16 cellular contexts compared by ENCODE assay signal in genomic region chr2:203714112-203714511, GRCh38. TPM values are rescaled to one million over a fixed set of nuclear protein-coding genes. Genes with fewer than 3 reads are reported as not detected.
DNase-seq lines count a peak whose midpoint lies in the region; ATAC-seq and TF ChIP-seq lines count a peak whose summit lies in the region.
"Had no signal": no experiment of that assay in that cellular context is flagged by ENCODE, and none has a peak within 500 bp of the region (broad histone marks: within the 10 kb centered on the region; RNA-seq: fewer than 3 reads in every experiment).

No MANE protein-coding gene starts in this region.

- H3K27ac Mint-ChIP-seq in CD8-positive, alpha-beta T cell, result peak overlapping the region; percentile 80
- peak overlapping the region; percentile 93 for H3K27ac Mint-ChIP-seq in activated naive CD8-positive, alpha-beta T cell treated with anti-CD3 and anti-CD28 coated beads, Interleukin-2, amount 50 U/mL, for 24 hours

- CTCF ChIA-PET in CD8-positive, alpha-beta T cell (lab: Charles Lee), result interaction anchor here (0.5 to 1.1 kb wide), 2 partner anchors 27 to 946 kb away, joined by 3 read pairs; no protein-coding TSS in a partner anchor

- H3K4me1 ChIP-seq in CD8-positive, alpha-beta T cell (ENCODE audit: insufficient read depth, low read length), result peaks cover 90% of the 10 kb centered on the region
- H3K4me1 ChIP-seq in lower lobe of right lung (no peaks in the 10 kb centered on the region), psoas muscle (no peaks in the 10 kb centered on the region)

- H3K9me3 ChIP-seq in CD8-positive, alpha-beta T cell (ENCODE audit: low read length), result no peaks in the 10 kb centered on the region
- H3K9me3 ChIP-seq in lower lobe of right lung, result no peaks in the 10 kb centered on the region
- H3K9me3 ChIP-seq in psoas muscle, result no peaks in the 10 kb centered on the region

- peaks cover 70% of the 10 kb centered on the region for H3K36me3 Mint-ChIP-seq in CD8-positive, alpha-beta T cell
- peaks cover 67% of the 10 kb centered on the region for H3K36me3 Mint-ChIP-seq in activated naive CD8-positive, alpha-beta T cell treated with anti-CD3 and anti-CD28 coated beads, Interleukin-2, amount 50 U/mL, for 24 hours (ENCODE audit: low read depth)

- H3K4me1 Mint-ChIP-seq in CD8-positive, alpha-beta T cell (ENCODE audit: low read depth), result peaks cover 96% of the 10 kb centered on the region
- peaks cover 98% of the 10 kb centered on the region for H3K4me1 Mint-ChIP-seq in activated naive CD8-positive, alpha-beta T cell treated with anti-CD3 and anti-CD28 coated beads, Interleukin-2, amount 50 U/mL, for 24 hours

- POLR2A ChIA-PET in CD8-positive, alpha-beta T cell (lab: Charles Lee), result interaction anchor here (1.2 to 2.0 kb wide), 3 partner anchors 26 to 66 kb away, joined by 3 to 7 read pairs (median 6); no protein-coding TSS in a partner anchor

- no peaks in the 10 kb centered on the region for H3K36me3 ChIP-seq in CD8-positive, alpha-beta T cell (ENCODE audit: insufficient read depth, low read length)
- H3K36me3 ChIP-seq in lower lobe of right lung, result no peaks in the 10 kb centered on the region
- no peaks in the 10 kb centered on the region for H3K36me3 ChIP-seq in psoas muscle (ENCODE audit: insufficient read depth in 1 of 2, low read depth in 1 of 2)

- intact Hi-C loops in CD8-positive, alpha-beta T cell (cut with DNase I, micrococcal nuclease), result loop anchor here in 1 of 2 experiments (10.0 kb wide), 1 partner anchor 221 kb away; the partner anchor contains the start of gene ICOS
- intact Hi-C loops in lower lobe of right lung (cut with DNase I), result no loop called here
- intact Hi-C loops in psoas muscle (cut with DNase I), result no loop called here

- no peaks in the 10 kb centered on the region for H3K27me3 Mint-ChIP-seq in CD8-positive, alpha-beta T cell (ENCODE audit: low read depth)
- H3K27me3 Mint-ChIP-seq in activated naive CD8-positive, alpha-beta T cell treated with anti-CD3 and anti-CD28 coated beads, Interleukin-2, amount 50 U/mL, for 24 hours, result peaks cover 2% of the 10 kb centered on the region

- no peak overlapping the region for H3K27ac ChIP-seq in CD8-positive, alpha-beta T cell (ENCODE audit: low read depth, low read length)
- H3K27ac ChIP-seq in lower lobe of right lung (no peak overlapping the region), psoas muscle (no peak overlapping the region)
- H3K27ac ChIP-seq: BLaER1 treated with 17β-estradiol and CSF1 and Interleukin-3, amounts not matched to agents 10 nM and 100 nM had no signal

- ATAC-seq in CD8-positive, alpha-beta T cell, result no peak
- ATAC-seq in activated naive CD8-positive, alpha-beta T cell treated with anti-CD3 and anti-CD28 coated beads, Interleukin-2, amount 50 U/mL, for 24 hours, result no peak
- ATAC-seq in lower lobe of right lung (peak; percentile 21 to 34), psoas muscle (no peak)

- 73 to 80% (median 77%) methylated on average over 3 of the region's 3 CpGs for WGBS in psoas muscle, 3 donors

- TF ChIP-seq CTCF in CD8-positive, alpha-beta T cell (IDR thresholded peaks at IDR 0.05), result no peak
- TF ChIP-seq CTCF in lower lobe of right lung (IDR thresholded peaks at IDR 0.05) (no peak), psoas muscle (IDR thresholded peaks at IDR 0.05) (no peak)

- no peaks in the 10 kb centered on the region for H3K9me3 Mint-ChIP-seq in CD8-positive, alpha-beta T cell
- peaks cover 7% of the 10 kb centered on the region for H3K9me3 Mint-ChIP-seq in activated naive CD8-positive, alpha-beta T cell treated with anti-CD3 and anti-CD28 coated beads, Interleukin-2, amount 50 U/mL, for 24 hours

- peak overlapping the region; percentile 45 for H3K4me3 Mint-ChIP-seq in CD8-positive, alpha-beta T cell
- no peak overlapping the region for H3K4me3 Mint-ChIP-seq in activated naive CD8-positive, alpha-beta T cell treated with anti-CD3 and anti-CD28 coated beads, Interleukin-2, amount 50 U/mL, for 24 hours

- H3K27me3 ChIP-seq in CD8-positive, alpha-beta T cell (ENCODE audit: insufficient read depth, low read length), result no peaks in the 10 kb centered on the region
- H3K27me3 ChIP-seq in lower lobe of right lung (ENCODE audit: low read depth) (no peaks in the 10 kb centered on the region), psoas muscle (ENCODE audit: insufficient read depth in 3 of 3, low read length in 2 of 3) (no peaks in the 10 kb centered on the region)
- H3K27me3 ChIP-seq: BLaER1 treated with 17β-estradiol and CSF1 and Interleukin-3, amounts not matched to agents 10 nM and 100 nM had no signal

- DNase-seq in CD8-positive, alpha-beta T cell, result no peak
- peak; percentile 40 for DNase-seq in HuH-7 (ENCODE audit: low spot score)
- no peak for DNase-seq in activated naive CD8-positive, alpha-beta T cell treated with anti-CD3 and anti-CD28 coated beads, Interleukin-2, amount 50 U/mL, for 24 hours
- DNase-seq in lower lobe of right lung, result no peak
- DNase-seq in psoas muscle, result no peak
- DNase-seq in NCI-H345 (lab: John Stamatoyannopoulos, UW), result no peak
- no peak for DNase-seq in LoVo (ENCODE audit: low spot score)
- DNase-seq: activated CD4-positive, CD25-positive, alpha-beta regulatory T cell; activated effector memory CD4-positive, alpha-beta T cell treated with Interleukin-2 at 50 U/mL for 16 hours; GOT3; NCI-H2081 treated with DMSO at 0.1 percent for 48 hours; NCI-H748 treated with DMSO at 0.1 percent for 48 hours had no signal

- H3K4me3 ChIP-seq in CD8-positive, alpha-beta T cell (ENCODE audit: low read depth, low read length), result no peak overlapping the region
- H3K4me3 ChIP-seq in lower lobe of right lung (no peak overlapping the region), psoas muscle (no peak overlapping the region)
- H3K4me3 ChIP-seq: BLaER1 treated with 17β-estradiol and CSF1 and Interleukin-3, amounts not matched to agents 10 nM and 100 nM had no signal

RNA-seq across cellular contexts. Expression of gene CD28, which starts 7.7 kb away (rescaled TPM):
- 10 to 100 TPM; 78.4 to 80.7 TPM for total RNA-seq in CD8-positive, alpha-beta T cell
- 2.2 TPM for total RNA-seq in lower lobe of right lung
- total RNA-seq in psoas muscle, result under 1 TPM; 0.17 to 0.71 (median 0.45) TPM
- polyA plus RNA-seq in psoas muscle, result under 1 TPM; 0.01 to 0.09 (median 0.03) TPM
- total RNA-seq: bronchial epithelial cell, fibroblast of villous mesenchyme, osteocyte had no signal

Comparison
In these comparisons a context has a peak if more than half of its experiments do, and no peak if none do; other contexts are left out.
1. ATAC-seq: peak in lower lobe of right lung (2 of 2); none in CD8-positive, alpha-beta T cell (single experiment), activated naive CD8-positive, alpha-beta T cell treated with anti-CD3 and anti-CD28 coated beads, Interleukin-2, amount 50 U/mL, for 24 hours (single experiment) and psoas muscle (0 of 4).
2. RNA of gene CD28, which starts 7.7 kb away (total RNA-seq): 78.4 to 80.7 TPM in CD8-positive, alpha-beta T cell; 2.2 TPM in lower lobe of right lung (single experiment) and 0.17 to 0.71 TPM in psoas muscle; every median in the first group is over 10 times any median in the second.